Comparison of ENCODE assay signal across 8 cellular contexts in genomic region chr20:57400262-57400701, GRCh38. TPM values are rescaled to one million over a fixed set of nuclear protein-coding genes. Genes with fewer than 3 reads are reported as not detected.
DNase-seq lines count a peak whose midpoint lies in the region; ATAC-seq, FAIRE-seq and TF ChIP-seq lines count a peak whose summit lies in the region.

No MANE protein-coding gene starts in this region.

- no peaks in the 10 kb centered on the region for H3K27me3 ChIP-seq in uterus

- peak overlapping the region; percentile 77 for H3K4me3 Mint-ChIP-seq in activated naive CD4-positive, alpha-beta T cell treated with anti-CD3 and anti-CD28 coated beads, Interleukin-2, amount 10 ng/mL, durations not matched to agents 7 days and 5 days
- peak overlapping the region; percentile 83 for H3K4me3 Mint-ChIP-seq in activated T-helper 17 cell treated with anti-CD3 and anti-CD28 coated beads, Interleukin-2, amount 50 U/mL, for 72 hours
- H3K4me3 Mint-ChIP-seq in memory B cell, result peak overlapping the region; percentile 76

- no peak for TF ChIP-seq POLR2A in uterus (IDR thresholded peaks at IDR 0.05)

- no peak for ATAC-seq in activated T-helper 17 cell treated with anti-CD3 and anti-CD28 coated beads, Interleukin-2, amount 50 U/mL, for 72 hours (replicated peaks)
- no peak for ATAC-seq in memory B cell (ENCODE audit: low read depth)
- no peak for ATAC-seq in HG02970 (IDR thresholded peaks at IDR 0.05; ENCODE audit: low FRiP score, unreplicated experiment)
- ATAC-seq in GM19324 (IDR thresholded peaks at IDR 0.05; ENCODE audit: low FRiP score, unreplicated experiment), result no peak

- peak in 2 of 4 experiments; percentile 12 to 19 for TF ChIP-seq CTCF in uterus (IDR thresholded peaks at IDR 0.05)

- H3K36me3 ChIP-seq in uterus, result no peaks in the 10 kb centered on the region

- H3K27me3 Mint-ChIP-seq in activated naive CD4-positive, alpha-beta T cell treated with anti-CD3 and anti-CD28 coated beads, Interleukin-2, amount 10 ng/mL, durations not matched to agents 7 days and 5 days, result no peaks in the 10 kb centered on the region
- H3K27me3 Mint-ChIP-seq in activated T-helper 17 cell treated with anti-CD3 and anti-CD28 coated beads, Interleukin-2, amount 50 U/mL, for 72 hours, result no peaks in the 10 kb centered on the region
- H3K27me3 Mint-ChIP-seq in memory B cell, result no peaks in the 10 kb centered on the region

- H3K27ac Mint-ChIP-seq in activated naive CD4-positive, alpha-beta T cell treated with anti-CD3 and anti-CD28 coated beads, Interleukin-2, amount 10 ng/mL, durations not matched to agents 7 days and 5 days, result peak overlapping the region; percentile 97
- no peak overlapping the region for H3K27ac Mint-ChIP-seq in activated T-helper 17 cell treated with anti-CD3 and anti-CD28 coated beads, Interleukin-2, amount 50 U/mL, for 72 hours
- H3K27ac Mint-ChIP-seq in memory B cell, result peak overlapping the region; percentile 98

- FAIRE-seq in frontal cortex (lab: Jason Lieb, UNC), result no peak

- H3K4me3 ChIP-seq in uterus, result no peak overlapping the region

- H3K9me3 Mint-ChIP-seq in activated naive CD4-positive, alpha-beta T cell treated with anti-CD3 and anti-CD28 coated beads, Interleukin-2, amount 10 ng/mL, durations not matched to agents 7 days and 5 days, result no peaks in the 10 kb centered on the region
- H3K9me3 Mint-ChIP-seq in activated T-helper 17 cell treated with anti-CD3 and anti-CD28 coated beads, Interleukin-2, amount 50 U/mL, for 72 hours, result no peaks in the 10 kb centered on the region
- H3K9me3 Mint-ChIP-seq in memory B cell, result no peaks in the 10 kb centered on the region

- DNase-seq in activated naive CD4-positive, alpha-beta T cell treated with anti-CD3 and anti-CD28 coated beads, Interleukin-2, amount 10 ng/mL, durations not matched to agents 7 days and 5 days, result peak; percentile 34
- no peak for DNase-seq in activated naive CD4-positive, alpha-beta T cell treated with Interleukin-2 at 50 U/mL for 16 hours
- peak in 1 of 2 donors; percentile 57 for DNase-seq in memory B cell (ENCODE audit: low spot score in 2 of 2)
- no peak for DNase-seq in uterus
- DNase-seq in frontal cortex (ENCODE audit: low spot score in 2 of 2), result no peak

- H3K4me1 ChIP-seq in uterus, result peaks cover 0 to 27% of the 10 kb centered on the region in 2 donors

- peaks cover 75% of the 10 kb centered on the region for H3K36me3 Mint-ChIP-seq in activated naive CD4-positive, alpha-beta T cell treated with anti-CD3 and anti-CD28 coated beads, Interleukin-2, amount 10 ng/mL, durations not matched to agents 7 days and 5 days
- H3K36me3 Mint-ChIP-seq in activated T-helper 17 cell treated with anti-CD3 and anti-CD28 coated beads, Interleukin-2, amount 50 U/mL, for 72 hours (ENCODE audit: low read depth), result peaks cover 100% of the 10 kb centered on the region
- H3K36me3 Mint-ChIP-seq in memory B cell, result peaks cover 34% of the 10 kb centered on the region

- no peaks in the 10 kb centered on the region for H3K9me3 ChIP-seq in uterus

- peak overlapping the region; percentile 78 to 83 for H3K27ac ChIP-seq in uterus

- peaks cover 87% of the 10 kb centered on the region for H3K4me1 Mint-ChIP-seq in activated naive CD4-positive, alpha-beta T cell treated with anti-CD3 and anti-CD28 coated beads, Interleukin-2, amount 10 ng/mL, durations not matched to agents 7 days and 5 days
- H3K4me1 Mint-ChIP-seq in activated T-helper 17 cell treated with anti-CD3 and anti-CD28 coated beads, Interleukin-2, amount 50 U/mL, for 72 hours, result peaks cover 32% of the 10 kb centered on the region
- H3K4me1 Mint-ChIP-seq in memory B cell, result peaks cover 49% of the 10 kb centered on the region

- intact Hi-C loops in uterus (cut with DNase I; ENCODE audit: low total_unique reads), result no loop called here

- CTCF ChIA-PET in activated naive CD4-positive, alpha-beta T cell treated with anti-CD3 and anti-CD28 coated beads, Interleukin-2, amount 10 ng/mL, durations not matched to agents 7 days and 5 days (lab: Charles Lee), result interaction anchor here (4.9 kb wide), 1 partner anchor 34 kb away, joined by 26 read pairs; no protein-coding TSS in a partner anchor

RNA-seq across cellular contexts. Expression of gene RBM38, which starts 9.1 kb away (rescaled TPM):
- total RNA-seq in activated T-helper 17 cell treated with anti-CD3 and anti-CD28 coated beads, Interleukin-2, amount 50 U/mL, for 72 hours, result 10 to 100 TPM; 63.0 to 64.3 TPM
- 10 to 100 TPM in 2 of 4 donors, 1 to 10 TPM in 2; 1.2 to 48.6 (median 8.8) TPM for total RNA-seq in uterus
- 10.6 TPM for total RNA-seq in frontal cortex

RNA-seq across cellular contexts. Expression of gene RAE1, which starts 49.2 kb away (rescaled TPM):
- 10 to 100 TPM; 48.3 to 79.7 TPM for total RNA-seq in activated T-helper 17 cell treated with anti-CD3 and anti-CD28 coated beads, Interleukin-2, amount 50 U/mL, for 72 hours
- 10 to 100 TPM; 23.4 to 72.0 (median 36.0) TPM for total RNA-seq in uterus
- 31.8 TPM for total RNA-seq in frontal cortex
